8 cellular contexts compared by ENCODE assay signal in genomic region chr15:40320931-40321371, GRCh38. TPM values are rescaled to one million over a fixed set of nuclear protein-coding genes. Genes with fewer than 3 reads are reported as not detected.
DNase-seq lines count a peak whose midpoint lies in the region; ATAC-seq and TF ChIP-seq lines count a peak whose summit lies in the region.

No MANE protein-coding gene starts in this region.

- H3K27me3 Mint-ChIP-seq in WTC11 (ENCODE audit: low read depth): peaks cover 25% of the 10 kb centered on the region

- ATAC-seq in GM18517 (IDR thresholded peaks at IDR 0.05; ENCODE audit: unreplicated experiment) (peak; percentile 29), WTC11 (peak; percentile 7; the same call in 1 of the 2 replicates), GM18519 (IDR thresholded peaks at IDR 0.05; ENCODE audit: low FRiP score, unreplicated experiment) (no peak)

- peak; percentile 95 for TF ChIP-seq CTCF in AG10803 (conservative IDR thresholded peaks at IDR 0.05; ENCODE audit: low read length)
- peak; percentile 79 for TF ChIP-seq CTCF in WTC11 (IDR thresholded peaks at IDR 0.05)
- peak; percentile 81 to 90 (median 82) for TF ChIP-seq CTCF in tibial nerve (IDR thresholded peaks at IDR 0.05)

- CTCF ChIA-PET in WTC11 (lab: Charles Lee): interaction anchor here (0.7 to 17.8 kb wide), 17 partner anchors 11 to 274 kb away, joined by 3 to 690 read pairs (median 5); partner anchors contain the start of genes CCDC9B, IVD, PAK6 and PLCB2

- H3K4me3 ChIP-seq in AG10803 (ENCODE audit: low read length) (no peak overlapping the region), tibial nerve (no peak overlapping the region)

- no peak for TF ChIP-seq POLR2A in tibial nerve (IDR thresholded peaks at IDR 0.05)

- H3K4me1 Mint-ChIP-seq in WTC11: peaks cover 37% of the 10 kb centered on the region

- H3K27ac Mint-ChIP-seq in WTC11: no peak overlapping the region

- WGBS in tibial nerve, 2 donors: 0% methylated on average over 2 of the region's 2 CpGs

- H3K9me3 ChIP-seq in tibial nerve: no peaks in the 10 kb centered on the region

- peak overlapping the region; percentile 26 for H3K4me3 Mint-ChIP-seq in WTC11

- H3K27ac ChIP-seq in tibial nerve: no peak overlapping the region

- no peaks in the 10 kb centered on the region for H3K27me3 ChIP-seq in tibial nerve

- peak; percentile 68 for DNase-seq in AG10803 (ENCODE audit: low read depth)
- DNase-seq in NCI-H2227 (lab: John Stamatoyannopoulos, UW; ENCODE audit: unreplicated experiment): peak; percentile 66
- peak; percentile 50 for DNase-seq in WTC11 (ENCODE audit: low spot score)
- DNase-seq in effector CD4-positive, alpha-beta T cell: peak; percentile 43
- peak; percentile 9 for DNase-seq in mesenteric fat pad (ENCODE audit: low spot score)
- peak in 1 of 2 donors; percentile 77 for DNase-seq in tibial nerve (ENCODE audit: low spot score in 2 of 2)

- H3K36me3 ChIP-seq in tibial nerve: no peaks in the 10 kb centered on the region

- H3K9me3 Mint-ChIP-seq in WTC11: peaks cover 4% of the 10 kb centered on the region; the same call in 1 of the 2 replicates

- no peak for TF ChIP-seq EP300 in tibial nerve (IDR thresholded peaks at IDR 0.05)

- POLR2A ChIA-PET in WTC11 (lab: Charles Lee): interaction anchor here (1.1 kb wide), 1 partner anchor 14 kb away, joined by 3 read pairs; no protein-coding TSS in a partner anchor

- peaks cover 0 to 26% (median 14%) of the 10 kb centered on the region in 4 donors for H3K4me1 ChIP-seq in tibial nerve

- peaks cover 1% of the 10 kb centered on the region; the same call in 1 of the 2 replicates for H3K36me3 Mint-ChIP-seq in WTC11

TF ChIP-seq in WTC11, 78 proteins besides CTCF, POLR2A, EP300 and RAD21 (continues in another document):
- TF ChIP-seq SMAD4 (CRISPR knock-in tag; IDR thresholded peaks at IDR 0.05) (no peak), CDX4 (CRISPR knock-in tag; IDR thresholded peaks at IDR 0.05; ENCODE audit: borderline replicate concordance) (no peak), MLX (CRISPR knock-in tag; IDR thresholded peaks at IDR 0.05) (no peak), ZNF281 (CRISPR knock-in tag; IDR thresholded peaks at IDR 0.05) (no peak), ZNF532 (CRISPR knock-in tag; IDR thresholded peaks at IDR 0.05; ENCODE audit: borderline replicate concordance) (no peak), MYBL2 (CRISPR knock-in tag; IDR thresholded peaks at IDR 0.05) (no peak), PRDM15 (CRISPR knock-in tag; IDR thresholded peaks at IDR 0.05) (no peak), ZNF416 (CRISPR knock-in tag; IDR thresholded peaks at IDR 0.05) (no peak), TEAD4 (CRISPR knock-in tag; IDR thresholded peaks at IDR 0.05) (no peak), GRHL2 (CRISPR knock-in tag; IDR thresholded peaks at IDR 0.05; ENCODE audit: insufficient replicate concordance, severe bottlenecking) (no peak)

RNA-seq across cellular contexts. Expression of gene INAFM2, which starts 2.5 kb away (rescaled TPM):
- total RNA-seq in WTC11 (2021): 28.2 to 34.2 TPM (median 30.3 TPM) in 3 replicates
- 27.9 TPM for total RNA-seq in mesenteric fat pad
- 10 to 100 TPM; 13.8 to 25.9 (median 20.5) TPM for total RNA-seq in tibial nerve

RNA-seq across cellular contexts. Expression of gene PLCB2, which starts 13.2 kb away (rescaled TPM):
- 14.2 to 18.5 TPM (median 15.2 TPM) in 3 replicates for total RNA-seq in WTC11 (2021)
- 31.9 TPM for total RNA-seq in mesenteric fat pad
- total RNA-seq in tibial nerve: 10 to 100 TPM; 14.9 to 42.3 (median 17.0) TPM

RNA-seq across cellular contexts. Expression of gene CCDC9B, which starts 19.8 kb away (rescaled TPM):
- total RNA-seq in WTC11 (2021) (1.4 to 1.8 TPM (median 1.8 TPM) in 3 replicates), mesenteric fat pad (10.6 TPM), tibial nerve (10 to 100 TPM; 19.3 to 22.8 (median 21.2) TPM)

RNA-seq across cellular contexts. Expression of gene PHGR1, which starts 29.9 kb away (rescaled TPM):
- total RNA-seq in WTC11 (2021) (not detected in 3 replicates), mesenteric fat pad (2.7 TPM), tibial nerve (not detected)

RNA-seq across cellular contexts. Expression of gene DISP2, which starts 37.1 kb away (rescaled TPM):
- total RNA-seq in WTC11 (2021): 1.0 to 3.5 TPM (median 1.9 TPM) in 3 replicates
- total RNA-seq in mesenteric fat pad: 0.26 TPM
- total RNA-seq in tibial nerve: under 1 TPM; under 0.01 to 0.22 (median 0.10) TPM
